13 cellular contexts compared by ENCODE assay signal in the genomic region with DNA sequence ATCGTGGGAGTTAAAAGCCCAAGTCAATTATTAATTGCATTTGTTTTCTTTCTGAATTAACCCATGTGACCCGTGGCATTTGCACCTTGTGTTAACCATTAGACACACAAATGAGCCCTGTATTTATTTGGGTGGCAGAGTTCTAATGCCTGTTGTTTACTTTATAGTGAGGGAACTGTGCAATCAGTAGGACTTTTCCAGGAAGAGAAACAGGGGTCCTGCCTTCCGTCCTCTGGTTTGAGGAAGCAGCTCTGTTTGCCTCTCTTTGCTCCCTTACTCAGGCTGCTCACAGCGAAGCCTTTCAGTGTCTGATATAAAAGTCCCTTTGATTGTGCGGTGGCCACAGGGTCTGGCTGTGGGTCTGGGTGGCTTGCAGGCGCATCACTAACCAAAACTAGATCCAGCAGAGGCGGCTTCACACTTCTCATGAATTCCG.
A peak's percentile ranks its signal among the peaks of the same experiment; 100 is the strongest.
DNase-seq lines count a peak whose midpoint lies in the region; ATAC-seq, FAIRE-seq and TF ChIP-seq lines count a peak whose summit lies in the region.
"Had no signal": no experiment of that assay in that cellular context is flagged by ENCODE, and none has a peak within 500 bp of the region (broad histone marks: within the 10 kb centered on the region; RNA-seq: fewer than 3 reads in every experiment).

No MANE protein-coding gene starts in this region.

- H3K9me1 ChIP-seq in K562 (ENCODE audit: control insufficient read depth, insufficient read depth, low read length), result no peaks in the 10 kb centered on the region

- no peak overlapping the region for H3K9ac ChIP-seq in K562 (ENCODE audit: insufficient read depth in 1 of 2, low read depth in 2 of 2, low read length in 2 of 2)

- H3K36me3 ChIP-seq in BE2C (no peaks in the 10 kb centered on the region), K562 (ENCODE audit: control insufficient read depth, insufficient read depth, low read length) (no peaks in the 10 kb centered on the region)

- FAIRE-seq in K562 (lab: Jason Lieb, UNC), result no peak
- FAIRE-seq in HTR-8/SVneo (lab: Jason Lieb, UNC), result no peak

- no peak for TF ChIP-seq POLR2A in K562 (conservative IDR thresholded peaks at IDR 0.05)

- DNase-seq in BE2C, result peak; percentile 14
- no peak for DNase-seq in K562 (ENCODE audit: extremely low read depth in 1 of 4, low spot score in 3 of 4)
- peak; percentile 96 for DNase-seq in pons (ENCODE audit: low spot score)
- DNase-seq in HTR-8/SVneo (ENCODE audit: insufficient read length, low spot score), result no peak
- DNase-seq: activated CD4-positive, CD25-positive, alpha-beta regulatory T cell; effector CD8-positive, alpha-beta T cell; KBM-7; NCI-H1694 treated with DMSO at 0.1 percent for 48 hours had no signal

- in situ Hi-C loops in K562 (cut with MboI), result no loop called here

- POLR2A ChIA-PET in K562 (lab: Yijun Ruan, JAX), result interaction anchor here (0.6 to 1.7 kb wide), 2 partner anchors 9 to 15 kb away, joined by 3 to 4 read pairs; no protein-coding TSS in a partner anchor

- H3K27me3 ChIP-seq in BE2C (no peaks in the 10 kb centered on the region), K562 (ENCODE audit: control insufficient read depth in 2 of 2, insufficient read depth in 2 of 2, low read length in 2 of 2) (no peaks in the 10 kb centered on the region; a peak in 1 of 5 replicates), layer of hippocampus (ENCODE audit: control insufficient read depth, insufficient read depth, low read length) (no peaks in the 10 kb centered on the region)

- TF ChIP-seq RAD21 in K562 (CRISPR knock-in tag; conservative IDR thresholded peaks at IDR 0.05 in 1 of 2, IDR thresholded peaks at IDR 0.05 in 1 of 2), result no peak

- no peaks in the 10 kb centered on the region for H4K20me1 ChIP-seq in K562 (replicated peaks; ENCODE audit: control insufficient read depth, insufficient read depth, low read length)

- H3K4me1 ChIP-seq in BE2C (peaks cover 5% of the 10 kb centered on the region), K562 (replicated peaks in 1 of 2; ENCODE audit: control insufficient read depth in 2 of 2, insufficient read depth in 2 of 2, low read length in 2 of 2) (no peaks in the 10 kb centered on the region; a peak in 1 of 5 replicates)

- peak overlapping the region; percentile 54 for H2AFZ ChIP-seq in K562 (ENCODE audit: low read depth, low read length)

- H3K27ac ChIP-seq in K562 (ENCODE audit: extremely low read depth, low read depth, low read length) (no peak overlapping the region), layer of hippocampus (ENCODE audit: low read depth, low read length) (peak overlapping the region; percentile 94)

- no peak overlapping the region for H3K4me3 ChIP-seq in BE2C (ENCODE audit: low read depth, low read length)
- no peak overlapping the region for H3K4me3 ChIP-seq in K562

- no TSS peak for BruUV-seq in K562 (replicated peaks; lab: Mats Ljungman, UMichigan)

- H3K79me2 ChIP-seq in K562 (ENCODE audit: control insufficient read depth, insufficient read depth, low read length), result no peaks in the 10 kb centered on the region

- intact Hi-C loops in K562 (cut with micrococcal nuclease), result no loop called here

- TF ChIP-seq EP300 in K562 (IDR thresholded peaks at IDR 0.05; ENCODE audit: low read length), result no peak

- H3K9me3 ChIP-seq in BE2C, result no peaks in the 10 kb centered on the region
- H3K9me3 ChIP-seq in K562 (replicated peaks; ENCODE audit: control insufficient read depth, insufficient read depth, low read depth, low read length), result no peaks in the 10 kb centered on the region

- ATAC-seq in K562 (no peak), HG02798 (IDR thresholded peaks at IDR 0.05; ENCODE audit: poor library complexity, unreplicated experiment) (no peak), esophagus mucosa (no peak), HG03378 (IDR thresholded peaks at IDR 0.05; ENCODE audit: unreplicated experiment) (no peak)
- ATAC-seq: HCT116 had no signal

- no peak for TF ChIP-seq CTCF in BE2C (IDR thresholded peaks at IDR 0.05; ENCODE audit: low read depth, low read length)
- no peak for TF ChIP-seq CTCF in K562 (IDR thresholded peaks at IDR 0.05 in 2 of 3, conservative IDR thresholded peaks at IDR 0.05 in 1 of 3; ENCODE audit: insufficient read depth in 2 of 3, low read depth in 1 of 3, low read length in 3 of 3)

- no peak overlapping the region for H3K4me2 ChIP-seq in K562 (ENCODE audit: insufficient read depth, low read length)

- whole genome bisulfite sequencing in K562 (ENCODE audit: insufficient coverage, low coverage, missing lambda C conversion rate), result 36% methylated on average over 7 of the region's 8 CpGs

- CTCF ChIA-PET in K562 (lab: Yijun Ruan, JAX; ENCODE audit: low intra/inter-chr PET ratio), result no interaction called here

TF ChIP-seq in K562, 482 proteins besides CTCF, POLR2A, EP300 and RAD21:
- TF ChIP-seq, protein P1, sequence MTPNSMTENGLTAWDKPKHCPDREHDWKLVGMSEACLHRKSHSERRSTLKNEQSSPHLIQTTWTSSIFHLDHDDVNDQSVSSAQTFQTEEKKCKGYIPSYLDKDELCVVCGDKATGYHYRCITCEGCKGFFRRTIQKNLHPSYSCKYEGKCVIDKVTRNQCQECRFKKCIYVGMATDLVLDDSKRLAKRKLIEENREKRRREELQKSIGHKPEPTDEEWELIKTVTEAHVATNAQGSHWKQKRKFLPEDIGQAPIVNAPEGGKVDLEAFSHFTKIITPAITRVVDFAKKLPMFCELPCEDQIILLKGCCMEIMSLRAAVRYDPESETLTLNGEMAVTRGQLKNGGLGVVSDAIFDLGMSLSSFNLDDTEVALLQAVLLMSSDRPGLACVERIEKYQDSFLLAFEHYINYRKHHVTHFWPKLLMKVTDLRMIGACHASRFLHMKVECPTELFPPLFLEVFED (CRISPR knock-in tag; conservative IDR thresholded peaks at IDR 0.05), result no peak
- TF ChIP-seq, protein P2, sequence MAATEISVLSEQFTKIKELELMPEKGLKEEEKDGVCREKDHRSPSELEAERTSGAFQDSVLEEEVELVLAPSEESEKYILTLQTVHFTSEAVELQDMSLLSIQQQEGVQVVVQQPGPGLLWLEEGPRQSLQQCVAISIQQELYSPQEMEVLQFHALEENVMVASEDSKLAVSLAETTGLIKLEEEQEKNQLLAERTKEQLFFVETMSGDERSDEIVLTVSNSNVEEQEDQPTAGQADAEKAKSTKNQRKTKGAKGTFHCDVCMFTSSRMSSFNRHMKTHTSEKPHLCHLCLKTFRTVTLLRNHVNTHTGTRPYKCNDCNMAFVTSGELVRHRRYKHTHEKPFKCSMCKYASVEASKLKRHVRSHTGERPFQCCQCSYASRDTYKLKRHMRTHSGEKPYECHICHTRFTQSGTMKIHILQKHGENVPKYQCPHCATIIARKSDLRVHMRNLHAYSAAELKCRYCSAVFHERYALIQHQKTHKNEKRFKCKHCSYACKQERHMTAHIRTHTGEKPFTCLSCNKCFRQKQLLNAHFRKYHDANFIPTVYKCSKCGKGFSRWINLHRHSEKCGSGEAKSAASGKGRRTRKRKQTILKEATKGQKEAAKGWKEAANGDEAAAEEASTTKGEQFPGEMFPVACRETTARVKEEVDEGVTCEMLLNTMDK (IDR thresholded peaks at IDR 0.05; ENCODE audit: borderline replicate concordance, insufficient read depth, low read depth, low read length, poor library complexity, severe bottlenecking), result no peak
- TF ChIP-seq, protein P3, sequence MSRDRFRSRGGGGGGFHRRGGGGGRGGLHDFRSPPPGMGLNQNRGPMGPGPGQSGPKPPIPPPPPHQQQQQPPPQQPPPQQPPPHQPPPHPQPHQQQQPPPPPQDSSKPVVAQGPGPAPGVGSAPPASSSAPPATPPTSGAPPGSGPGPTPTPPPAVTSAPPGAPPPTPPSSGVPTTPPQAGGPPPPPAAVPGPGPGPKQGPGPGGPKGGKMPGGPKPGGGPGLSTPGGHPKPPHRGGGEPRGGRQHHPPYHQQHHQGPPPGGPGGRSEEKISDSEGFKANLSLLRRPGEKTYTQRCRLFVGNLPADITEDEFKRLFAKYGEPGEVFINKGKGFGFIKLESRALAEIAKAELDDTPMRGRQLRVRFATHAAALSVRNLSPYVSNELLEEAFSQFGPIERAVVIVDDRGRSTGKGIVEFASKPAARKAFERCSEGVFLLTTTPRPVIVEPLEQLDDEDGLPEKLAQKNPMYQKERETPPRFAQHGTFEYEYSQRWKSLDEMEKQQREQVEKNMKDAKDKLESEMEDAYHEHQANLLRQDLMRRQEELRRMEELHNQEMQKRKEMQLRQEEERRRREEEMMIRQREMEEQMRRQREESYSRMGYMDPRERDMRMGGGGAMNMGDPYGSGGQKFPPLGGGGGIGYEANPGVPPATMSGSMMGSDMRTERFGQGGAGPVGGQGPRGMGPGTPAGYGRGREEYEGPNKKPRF (IDR thresholded peaks at IDR 0.05; ENCODE audit: low read depth, low read length), result no peak
- TF ChIP-seq HNRNPK (IDR thresholded peaks at IDR 0.05; ENCODE audit: low read depth, low read length, poor library complexity, severe bottlenecking) (no peak), KLF16 (IDR thresholded peaks at IDR 0.05) (no peak), SMARCB1 (IDR thresholded peaks at IDR 0.05; ENCODE audit: insufficient read length, low read depth) (no peak), ZC3H4 (CRISPR knock-in tag; IDR thresholded peaks at IDR 0.05; ENCODE audit: borderline replicate concordance) (no peak), CBFA2T2 (conservative IDR thresholded peaks at IDR 0.05) (no peak), SRSF1 (IDR thresholded peaks at IDR 0.05; ENCODE audit: low read depth, low read length) (no peak), NCOA4 (IDR thresholded peaks at IDR 0.05; ENCODE audit: partially characterized antibody) (no peak)
- TF ChIP-seq, protein P4, sequence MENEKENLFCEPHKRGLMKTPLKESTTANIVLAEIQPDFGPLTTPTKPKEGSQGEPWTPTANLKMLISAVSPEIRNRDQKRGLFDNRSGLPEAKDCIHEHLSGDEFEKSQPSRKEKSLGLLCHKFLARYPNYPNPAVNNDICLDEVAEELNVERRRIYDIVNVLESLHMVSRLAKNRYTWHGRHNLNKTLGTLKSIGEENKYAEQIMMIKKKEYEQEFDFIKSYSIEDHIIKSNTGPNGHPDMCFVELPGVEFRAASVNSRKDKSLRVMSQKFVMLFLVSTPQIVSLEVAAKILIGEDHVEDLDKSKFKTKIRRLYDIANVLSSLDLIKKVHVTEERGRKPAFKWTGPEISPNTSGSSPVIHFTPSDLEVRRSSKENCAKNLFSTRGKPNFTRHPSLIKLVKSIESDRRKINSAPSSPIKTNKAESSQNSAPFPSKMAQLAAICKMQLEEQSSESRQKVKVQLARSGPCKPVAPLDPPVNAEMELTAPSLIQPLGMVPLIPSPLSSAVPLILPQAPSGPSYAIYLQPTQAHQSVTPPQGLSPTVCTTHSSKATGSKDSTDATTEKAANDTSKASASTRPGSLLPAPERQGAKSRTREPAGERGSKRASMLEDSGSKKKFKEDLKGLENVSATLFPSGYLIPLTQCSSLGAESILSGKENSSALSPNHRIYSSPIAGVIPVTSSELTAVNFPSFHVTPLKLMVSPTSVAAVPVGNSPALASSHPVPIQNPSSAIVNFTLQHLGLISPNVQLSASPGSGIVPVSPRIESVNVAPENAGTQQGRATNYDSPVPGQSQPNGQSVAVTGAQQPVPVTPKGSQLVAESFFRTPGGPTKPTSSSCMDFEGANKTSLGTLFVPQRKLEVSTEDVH (IDR thresholded peaks at IDR 0.05; ENCODE audit: low read depth, partially characterized antibody), result no peak

Comparison
In these comparisons a context has a peak if more than half of its experiments do, and no peak if none do; other contexts are left out.
1. DNase-seq: peak in BE2C (single experiment) and pons (single experiment); none in K562 (0 of 4) and HTR-8/SVneo (single experiment).